10 cellular contexts compared by ENCODE assay signal in the genomic region with DNA sequence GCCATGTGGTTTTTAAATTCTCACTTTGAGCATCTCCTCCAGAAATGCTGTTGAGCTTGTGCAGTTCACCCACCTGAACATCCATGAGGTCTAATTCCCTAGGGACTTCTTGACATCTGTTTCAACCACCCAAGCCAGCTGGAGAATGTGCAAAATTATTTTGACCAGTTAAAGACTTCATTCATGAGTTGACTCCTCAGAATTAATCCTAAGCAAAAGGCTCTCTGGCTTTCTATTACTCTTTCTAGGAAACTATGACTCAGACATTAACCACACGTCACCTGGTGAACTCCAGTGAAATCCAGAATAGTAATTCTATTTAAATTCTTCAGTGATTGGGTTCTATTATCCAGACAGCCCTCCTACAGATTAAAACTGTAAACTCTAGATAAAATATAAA.
DNase-seq lines count a peak whose midpoint lies in the region; ATAC-seq and TF ChIP-seq lines count a peak whose summit lies in the region.
"Had no signal": no experiment of that assay in that cellular context is flagged by ENCODE, and none has a peak within 500 bp of the region (broad histone marks: within the 10 kb centered on the region; RNA-seq: fewer than 3 reads in every experiment).

No MANE protein-coding gene starts in this region.

- no peak overlapping the region for H3K27ac ChIP-seq in PC-3 (ENCODE audit: low read length)
- no peak overlapping the region for H3K27ac ChIP-seq in tibial artery

- peaks cover 8 to 16% of the 10 kb centered on the region in 2 donors for H3K9me3 Mint-ChIP-seq in activated naive CD4-positive, alpha-beta T cell treated with anti-CD3 and anti-CD28 coated beads, Interleukin-2, amount 50 U/mL, for 72 hours
- H3K9me3 Mint-ChIP-seq in activated naive CD4-positive, alpha-beta T cell treated with anti-CD3 and anti-CD28 coated beads for 36 hours = peaks cover 5% of the 10 kb centered on the region
- H3K9me3 Mint-ChIP-seq in osteocyte (ENCODE audit: unreplicated experiment) = peaks cover 14% of the 10 kb centered on the region

- H3K4me3 ChIP-seq in PC-3 (ENCODE audit: low read length) (no peak overlapping the region), tibial artery (no peak overlapping the region)

- H3K36me3 ChIP-seq in PC-3 (ENCODE audit: low read depth, low read length) = no peaks in the 10 kb centered on the region
- peaks cover 0 to 17% (median 12%) of the 10 kb centered on the region in 3 donors for H3K36me3 ChIP-seq in tibial artery

- DNase-seq in activated naive CD4-positive, alpha-beta T cell treated with anti-CD3 and anti-CD28 coated beads, Interleukin-2, amount 50 U/mL, for 72 hours (ENCODE audit: low spot score in 2 of 2) = no peak
- no peak for DNase-seq in activated naive CD4-positive, alpha-beta T cell treated with anti-CD3 and anti-CD28 coated beads for 36 hours
- DNase-seq in PC-3 (peak; percentile 61), tibial artery (no peak), cortex of kidney (lab: John Stamatoyannopoulos, UW) (no peak), osteocyte (ENCODE audit: extremely low spot score, unreplicated experiment) (no peak)
- DNase-seq in stimulated activated naive CD8-positive, alpha-beta T cell treated with anti-CD3 and anti-CD28 coated beads, Interleukin-15, Interleukin-2, amounts not matched to agents 100 U/mL and 50 U/mL, for 24 hours = no peak

- no peaks in the 10 kb centered on the region for H3K79me2 ChIP-seq in PC-3 (ENCODE audit: low read length)

- CTCF ChIA-PET in activated naive CD4-positive, alpha-beta T cell treated with anti-CD3 and anti-CD28 coated beads for 36 hours (lab: Charles Lee) = no interaction called here
- CTCF ChIA-PET in PC-3 (lab: Charles Lee) = no interaction called here

- POLR2A ChIA-PET in PC-3 (lab: Charles Lee; ENCODE audit: unreplicated experiment) = no interaction called here

- H3K4me3 Mint-ChIP-seq in activated naive CD4-positive, alpha-beta T cell treated with anti-CD3 and anti-CD28 coated beads for 36 hours = no peak overlapping the region
- H3K4me3 Mint-ChIP-seq in osteocyte (ENCODE audit: unreplicated experiment) = no peak overlapping the region
- H3K4me3 Mint-ChIP-seq: CD4-positive, CD25-positive, alpha-beta regulatory T cell had no signal

- no TSS peak for BruUV-seq in PC-3 (replicated peaks; lab: Mats Ljungman, UMichigan)

- no peak overlapping the region for H3K4me2 ChIP-seq in PC-3 (ENCODE audit: low read length)

- H3K36me3 Mint-ChIP-seq in activated naive CD4-positive, alpha-beta T cell treated with anti-CD3 and anti-CD28 coated beads, Interleukin-2, amount 50 U/mL, for 72 hours = peaks cover 38 to 42% of the 10 kb centered on the region in 2 donors
- peaks cover 55% of the 10 kb centered on the region for H3K36me3 Mint-ChIP-seq in activated naive CD4-positive, alpha-beta T cell treated with anti-CD3 and anti-CD28 coated beads for 36 hours (ENCODE audit: low read depth)
- peaks cover 31% of the 10 kb centered on the region for H3K36me3 Mint-ChIP-seq in osteocyte (ENCODE audit: unreplicated experiment)

- H3K27ac Mint-ChIP-seq in activated naive CD4-positive, alpha-beta T cell treated with anti-CD3 and anti-CD28 coated beads, Interleukin-2, amount 50 U/mL, for 72 hours = no peak overlapping the region
- no peak overlapping the region for H3K27ac Mint-ChIP-seq in activated naive CD4-positive, alpha-beta T cell treated with anti-CD3 and anti-CD28 coated beads for 36 hours
- no peak overlapping the region for H3K27ac Mint-ChIP-seq in osteocyte (ENCODE audit: unreplicated experiment)
- H3K27ac Mint-ChIP-seq: CD4-positive, CD25-positive, alpha-beta regulatory T cell had no signal

- H4K20me1 ChIP-seq in PC-3 (ENCODE audit: low read length) = no peaks in the 10 kb centered on the region

- no peak overlapping the region for H3K9ac ChIP-seq in PC-3 (ENCODE audit: low read length)

- H3K27me3 ChIP-seq in PC-3 (ENCODE audit: low read length) (no peaks in the 10 kb centered on the region), tibial artery (no peaks in the 10 kb centered on the region)

- intact Hi-C loops in activated naive CD4-positive, alpha-beta T cell treated with anti-CD3 and anti-CD28 coated beads for 36 hours (cut with micrococcal nuclease) = no loop called here
- intact Hi-C loops in PC-3 (cut with micrococcal nuclease) = no loop called here
- intact Hi-C loops in tibial artery (cut with DNase I; ENCODE audit: low total_unique reads) = no loop called here

- no peaks in the 10 kb centered on the region for H3K9me3 ChIP-seq in PC-3 (ENCODE audit: low read length)
- no peaks in the 10 kb centered on the region for H3K9me3 ChIP-seq in tibial artery

- peaks cover 17% of the 10 kb centered on the region for H3K4me1 Mint-ChIP-seq in activated naive CD4-positive, alpha-beta T cell treated with anti-CD3 and anti-CD28 coated beads for 36 hours (ENCODE audit: low read depth)
- peaks cover 10% of the 10 kb centered on the region for H3K4me1 Mint-ChIP-seq in osteocyte (ENCODE audit: unreplicated experiment)

- no peak for TF ChIP-seq CTCF in PC-3 (conservative IDR thresholded peaks at IDR 0.05; ENCODE audit: low read depth, low read length)
- no peak for TF ChIP-seq CTCF in tibial artery (IDR thresholded peaks at IDR 0.05)
- TF ChIP-seq CTCF in osteocyte (IDR thresholded peaks at IDR 0.05) = no peak

- no peaks in the 10 kb centered on the region for H3F3A ChIP-seq in PC-3 (ENCODE audit: low read length, unreplicated experiment)

- H3K9me2 ChIP-seq in PC-3 (replicated peaks; ENCODE audit: low read length) = no peaks in the 10 kb centered on the region

- no peaks in the 10 kb centered on the region for H3K4me1 ChIP-seq in PC-3 (ENCODE audit: insufficient read depth, low read length)
- no peaks in the 10 kb centered on the region for H3K4me1 ChIP-seq in tibial artery

- no peaks in the 10 kb centered on the region for H3K27me3 Mint-ChIP-seq in activated naive CD4-positive, alpha-beta T cell treated with anti-CD3 and anti-CD28 coated beads for 36 hours (ENCODE audit: low read depth)
- H3K27me3 Mint-ChIP-seq in osteocyte (ENCODE audit: unreplicated experiment) = no peaks in the 10 kb centered on the region
- H3K27me3 Mint-ChIP-seq: CD4-positive, CD25-positive, alpha-beta regulatory T cell had no signal

- no peak overlapping the region for H2AFZ ChIP-seq in PC-3 (ENCODE audit: low read length)

- ATAC-seq in activated naive CD4-positive, alpha-beta T cell treated with anti-CD3 and anti-CD28 coated beads, Interleukin-2, amount 50 U/mL, for 72 hours = peak; percentile 40 to 58
- ATAC-seq in HG02938 (IDR thresholded peaks at IDR 0.05; ENCODE audit: unreplicated experiment) = peak; percentile 91
- ATAC-seq in PC-3 = no peak
- ATAC-seq in stimulated activated naive CD8-positive, alpha-beta T cell treated with anti-CD3 and anti-CD28 coated beads, Interleukin-15, Interleukin-2, amounts not matched to agents 100 U/mL and 50 U/mL, for 24 hours = peak; percentile 32
- ATAC-seq: Panc1 had no signal
